20 cellular contexts compared by ENCODE assay signal in the genomic region with DNA sequence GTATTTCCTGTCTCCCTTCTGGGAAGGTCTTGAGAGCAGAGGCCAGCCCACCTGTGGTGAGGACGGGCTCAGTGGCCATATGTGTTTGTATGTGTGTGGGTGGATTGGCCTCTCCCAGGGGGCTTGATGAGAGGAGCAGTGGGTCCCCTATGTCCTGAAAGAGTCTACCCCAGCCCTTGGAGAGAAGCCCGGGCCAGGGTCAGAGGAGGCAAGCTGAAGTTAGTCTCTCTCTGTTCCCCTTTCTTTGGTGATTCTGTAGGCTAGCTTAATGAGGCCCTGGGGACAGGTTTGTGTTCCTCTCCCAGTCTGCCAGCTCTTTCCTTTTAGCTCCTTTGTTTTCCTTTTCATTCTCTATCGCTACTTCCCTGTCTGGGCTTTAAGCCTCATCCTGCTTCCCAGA. TPM values are rescaled to one million over a fixed set of nuclear protein-coding genes. Genes with fewer than 3 reads are reported as not detected.
DNase-seq lines count a peak whose midpoint lies in the region; ATAC-seq and TF ChIP-seq lines count a peak whose summit lies in the region.
"Had no signal": no experiment of that assay in that cellular context is flagged by ENCODE, and none has a peak within 500 bp of the region (broad histone marks: within the 10 kb centered on the region; RNA-seq: fewer than 3 reads in every experiment).

No MANE protein-coding gene starts in this region.

- no peak overlapping the region for H2AFZ ChIP-seq in neuronal stem cell (ENCODE audit: low read length)

- H3K14ac ChIP-seq in neuronal stem cell (ENCODE audit: low read length) = no peak overlapping the region

- H2BK5ac ChIP-seq in neuronal stem cell (ENCODE audit: low read length) = peak overlapping the region; percentile 49

- peaks cover 61% of the 10 kb centered on the region for H3K36me3 Mint-ChIP-seq in activated CD4-positive, alpha-beta T cell treated with anti-CD3 and anti-CD28 coated beads, Interleukin-2, amount 10 ng/mL, durations not matched to agents 24 days and 14 days (ENCODE audit: low read depth)
- H3K36me3 Mint-ChIP-seq in activated naive CD8-positive, alpha-beta T cell treated with anti-CD3 and anti-CD28 coated beads, Interleukin-2, amount 50 U/mL, for 24 hours (ENCODE audit: low read depth) = peaks cover 47% of the 10 kb centered on the region

- H3K79me1 ChIP-seq in neuronal stem cell (ENCODE audit: low read depth, low read length) = no peaks in the 10 kb centered on the region

- H3K4ac ChIP-seq in neuronal stem cell (ENCODE audit: low read length) = no peak overlapping the region

- no peak for TF ChIP-seq POLR2A in NB4 (IDR thresholded peaks at IDR 0.05; ENCODE audit: extremely low read depth, insufficient read length)

- no CpG with 5 or more reads among the region's 3 CpGs for WGBS in neuronal stem cell (ENCODE audit: extremely low coverage in 2 of 2, insufficient read length in 2 of 2, insufficient replicate concordance in 1 of 2), 2 donors

- H3K23ac ChIP-seq in neuronal stem cell (ENCODE audit: low read depth, low read length, poor library complexity) = peak overlapping the region; percentile 9

- H3K18ac ChIP-seq in neuronal stem cell (ENCODE audit: low read length) = no peak overlapping the region

- H3K4me3 ChIP-seq in NB4 (ENCODE audit: low read depth, low read length) (no peak overlapping the region), neuronal stem cell (ENCODE audit: low read length in 2 of 2) (no peak overlapping the region)
- H3K4me3 ChIP-seq: gastroesophageal sphincter, MG63, sigmoid colon, transverse colon had no signal

- H3K27ac ChIP-seq in neuronal stem cell (replicated peaks; ENCODE audit: low read length) = no peak overlapping the region
- H3K27ac ChIP-seq: epithelial cell of prostate, gastroesophageal sphincter, sigmoid colon, transverse colon had no signal

- no peak overlapping the region for H3K9ac ChIP-seq in neuronal stem cell (ENCODE audit: low read depth, low read length, poor library complexity)

- ATAC-seq in activated naive CD8-positive, alpha-beta T cell treated with anti-CD3 and anti-CD28 coated beads, Interleukin-2, amount 50 U/mL, for 24 hours = no peak
- ATAC-seq: gastroesophageal sphincter had no signal

- H3K36me3 ChIP-seq in neuronal stem cell (replicated peaks in 1 of 2; ENCODE audit: control insufficient read depth in 2 of 2, insufficient read depth in 2 of 2, low read length in 2 of 2) = peaks cover 4 to 54% of the 10 kb centered on the region in 2 donors
- H3K36me3 ChIP-seq: MG63 had no signal

- no peak overlapping the region for H2BK120ac ChIP-seq in neuronal stem cell (ENCODE audit: low read depth, low read length)

- H3K9me3 Mint-ChIP-seq in activated CD4-positive, alpha-beta T cell treated with anti-CD3 and anti-CD28 coated beads, Interleukin-2, amount 10 ng/mL, durations not matched to agents 24 days and 14 days = no peaks in the 10 kb centered on the region
- H3K9me3 Mint-ChIP-seq in activated naive CD8-positive, alpha-beta T cell treated with anti-CD3 and anti-CD28 coated beads, Interleukin-2, amount 50 U/mL, for 24 hours = no peaks in the 10 kb centered on the region

- no peak overlapping the region for H4K91ac ChIP-seq in neuronal stem cell (ENCODE audit: low read depth, low read length, poor library complexity)

- no peak for TF ChIP-seq CTCF in NB4 (IDR thresholded peaks at IDR 0.05; ENCODE audit: low read depth, low read length)

- no peaks in the 10 kb centered on the region for H3K27me3 ChIP-seq in neuronal stem cell (ENCODE audit: control insufficient read depth in 3 of 3, insufficient read depth in 3 of 3, low read depth in 1 of 3, low read length in 3 of 3)
- H3K27me3 ChIP-seq: gastroesophageal sphincter, MG63, sigmoid colon, transverse colon had no signal

- no peaks in the 10 kb centered on the region for H3K9me3 ChIP-seq in neuronal stem cell (replicated peaks in 1 of 2; ENCODE audit: control insufficient read depth in 2 of 2, insufficient read depth in 1 of 2, low read depth in 1 of 2, low read length in 2 of 2)
- H3K9me3 ChIP-seq: gastroesophageal sphincter, MG63, sigmoid colon, transverse colon had no signal

- H3K4me2 ChIP-seq in neuronal stem cell (ENCODE audit: insufficient read depth, low read length, poor library complexity, severe bottlenecking) = no peak overlapping the region

- H4K8ac ChIP-seq in neuronal stem cell (ENCODE audit: low read depth, low read length) = no peak overlapping the region

- H2BK15ac ChIP-seq in neuronal stem cell (ENCODE audit: low read length) = no peak overlapping the region

- H2BK12ac ChIP-seq in neuronal stem cell (ENCODE audit: low read length) = no peak overlapping the region

- H3K27me3 Mint-ChIP-seq in activated CD4-positive, alpha-beta T cell treated with anti-CD3 and anti-CD28 coated beads, Interleukin-2, amount 10 ng/mL, durations not matched to agents 24 days and 14 days = no peaks in the 10 kb centered on the region
- no peaks in the 10 kb centered on the region for H3K27me3 Mint-ChIP-seq in activated naive CD8-positive, alpha-beta T cell treated with anti-CD3 and anti-CD28 coated beads, Interleukin-2, amount 50 U/mL, for 24 hours

- H3K4me1 Mint-ChIP-seq in activated CD4-positive, alpha-beta T cell treated with anti-CD3 and anti-CD28 coated beads, Interleukin-2, amount 10 ng/mL, durations not matched to agents 24 days and 14 days = peaks cover 59% of the 10 kb centered on the region
- H3K4me1 Mint-ChIP-seq in activated naive CD8-positive, alpha-beta T cell treated with anti-CD3 and anti-CD28 coated beads, Interleukin-2, amount 50 U/mL, for 24 hours = peaks cover 64% of the 10 kb centered on the region

- peaks cover 0 to 15% of the 10 kb centered on the region in 2 donors for H3K4me1 ChIP-seq in neuronal stem cell (ENCODE audit: control insufficient read depth in 2 of 2, insufficient read depth in 1 of 2, low read depth in 1 of 2, low read length in 2 of 2)

- H2AK5ac ChIP-seq in neuronal stem cell (ENCODE audit: low read depth, low read length) = no peak overlapping the region

- intact Hi-C loops in activated CD4-positive, alpha-beta T cell treated with anti-CD3 and anti-CD28 coated beads, Interleukin-2, amount 10 ng/mL, durations not matched to agents 24 days and 14 days (cut with micrococcal nuclease) = no loop called here

- peak overlapping the region; percentile 18 for H3K4me3 Mint-ChIP-seq in activated CD4-positive, alpha-beta T cell treated with anti-CD3 and anti-CD28 coated beads, Interleukin-2, amount 10 ng/mL, durations not matched to agents 24 days and 14 days
- H3K4me3 Mint-ChIP-seq in activated naive CD8-positive, alpha-beta T cell treated with anti-CD3 and anti-CD28 coated beads, Interleukin-2, amount 50 U/mL, for 24 hours = no peak overlapping the region

- peak overlapping the region; percentile 82 for H3K27ac Mint-ChIP-seq in activated CD4-positive, alpha-beta T cell treated with anti-CD3 and anti-CD28 coated beads, Interleukin-2, amount 10 ng/mL, durations not matched to agents 24 days and 14 days
- H3K27ac Mint-ChIP-seq in activated naive CD8-positive, alpha-beta T cell treated with anti-CD3 and anti-CD28 coated beads, Interleukin-2, amount 50 U/mL, for 24 hours = peak overlapping the region; percentile 62

- DNase-seq in activated CD4-positive, alpha-beta T cell treated with anti-CD3 and anti-CD28 coated beads, Interleukin-2, amount 10 ng/mL, durations not matched to agents 24 days and 14 days = no peak
- DNase-seq in activated CD4-positive, alpha-beta T cell treated with anti-CD3 and anti-CD28 coated beads, Interleukin-2, amount 50 U/mL, for 48 hours = no peak
- DNase-seq in NB4 (ENCODE audit: low read depth) (peak; percentile 88), neuronal stem cell (ENCODE audit: low spot score) (no peak), DMS 273 treated with DMSO at 0.1 percent for 48 hours (lab: John Stamatoyannopoulos, UW) (no peak), inferior parietal cortex (ENCODE audit: extremely low spot score) (no peak)
- DNase-seq in activated naive CD8-positive, alpha-beta T cell treated with anti-CD3 and anti-CD28 coated beads, Interleukin-2, amount 50 U/mL, for 24 hours = no peak
- DNase-seq in stimulated activated naive CD4-positive, alpha-beta T cell (lab: John Stamatoyannopoulos, UW) = no peak
- DNase-seq: aorta; COR-L47; MG63; NCI-H2029 treated with DMSO at 0.1 percent for 48 hours; NCI-H526; stimulated activated CD4-positive, alpha-beta T cell treated with anti-CD3 and anti-CD28 coated beads, Interleukin-4, amount 100 ng/mL, for 24 hours; transverse colon had no signal

RNA-seq across cellular contexts. Expression of a gene that starts 23.8 kb away (rescaled TPM):
- total RNA-seq in activated CD4-positive, alpha-beta T cell treated with anti-CD3 and anti-CD28 coated beads, Interleukin-2, amount 10 ng/mL, durations not matched to agents 24 days and 14 days = 143 and 146 TPM in 2 replicates
- polyA plus RNA-seq in neuronal stem cell (2013, experiment 1 of 2) = 23.7 TPM
- polyA plus RNA-seq in neuronal stem cell (2013, experiment 2 of 2) = 24.7 TPM

RNA-seq across cellular contexts. Expression of a gene that starts 38.3 kb away (rescaled TPM):
- total RNA-seq in activated CD4-positive, alpha-beta T cell treated with anti-CD3 and anti-CD28 coated beads, Interleukin-2, amount 10 ng/mL, durations not matched to agents 24 days and 14 days = 35.3 and 42.6 TPM in 2 replicates
- 7.8 TPM for polyA plus RNA-seq in neuronal stem cell (2013, experiment 1 of 2)
- polyA plus RNA-seq in neuronal stem cell (2013, experiment 2 of 2) = 7.5 TPM

RNA-seq across cellular contexts. Expression of a gene that starts 38.4 kb away (rescaled TPM):
- 23.9 and 26.1 TPM in 2 replicates for total RNA-seq in activated CD4-positive, alpha-beta T cell treated with anti-CD3 and anti-CD28 coated beads, Interleukin-2, amount 10 ng/mL, durations not matched to agents 24 days and 14 days
- 5.3 TPM for polyA plus RNA-seq in neuronal stem cell (2013, experiment 1 of 2)
- polyA plus RNA-seq in neuronal stem cell (2013, experiment 2 of 2) = 5.0 TPM

RNA-seq across cellular contexts. Expression of a gene that starts 45.7 kb away (rescaled TPM):
- not detected in 2 replicates for total RNA-seq in activated CD4-positive, alpha-beta T cell treated with anti-CD3 and anti-CD28 coated beads, Interleukin-2, amount 10 ng/mL, durations not matched to agents 24 days and 14 days
- polyA plus RNA-seq in neuronal stem cell (2013, experiment 1 of 2) = not detected
- not detected for polyA plus RNA-seq in neuronal stem cell (2013, experiment 2 of 2)
- total RNA-seq: aorta, gastroesophageal sphincter, mesenteric fat pad, omental fat pad, sigmoid colon, transverse colon had no signal
- polyA plus RNA-seq: aorta, sigmoid colon had no signal
